7 cellular contexts compared by ENCODE assay signal in the genomic region with DNA sequence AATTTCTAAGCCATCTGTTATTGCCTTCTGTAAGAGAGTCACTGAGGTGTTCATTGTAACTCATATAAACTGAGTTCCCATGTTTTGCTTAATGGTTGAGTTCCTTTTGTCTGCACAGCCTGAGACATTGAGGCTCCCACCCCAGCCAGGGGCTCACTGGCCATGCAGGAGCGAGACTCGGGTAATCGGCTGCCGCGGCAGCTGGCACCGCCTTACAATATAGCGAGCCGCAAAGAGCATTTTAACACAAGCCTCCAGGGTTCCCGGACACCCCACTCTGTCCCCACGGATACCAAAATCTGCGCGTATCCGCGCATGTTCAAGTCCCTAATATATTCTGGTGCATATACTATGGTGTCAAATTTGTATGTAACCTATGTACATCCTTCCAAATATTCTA. TPM values are rescaled to one million over a fixed set of nuclear protein-coding genes. Genes with fewer than 3 reads are reported as not detected.
"Had no signal": no experiment of that assay in that cellular context is flagged by ENCODE, and none has a peak within 500 bp of the region (broad histone marks: within the 10 kb centered on the region; RNA-seq: fewer than 3 reads in every experiment).

No MANE protein-coding gene starts in this region.

- H3K27ac Mint-ChIP-seq: GM23338, H9 had no signal

- H3K9me3 Mint-ChIP-seq: GM23338, H9 had no signal

- H3K4me3 ChIP-seq: GM23338, K562 had no signal

- H3K4me3 Mint-ChIP-seq: GM23338, H9 had no signal

- ATAC-seq: GM23338, K562 had no signal

- DNase-seq: H9, HCEC 1CT, IMR-90, KG1 had no signal

RNA-seq across cellular contexts. Expression of a gene that starts 24.4 kb away (rescaled TPM):
- total RNA-seq: HT-29 had no signal
